1 cellular context compared by ENCODE assay signal in genomic region chr6:109252261-109253041, GRCh38.
A peak's percentile ranks its signal among the peaks of the same experiment; 100 is the strongest.
TF ChIP-seq lines count a peak whose summit lies in the region.

No MANE protein-coding gene starts in this region.

TF ChIP-seq in HepG2, 621 proteins besides CTCF, POLR2A, EP300 and RAD21 (continued from another document and continues in another):
- TF ChIP-seq ZBTB43 (CRISPR knock-in tag; conservative IDR thresholded peaks at IDR 0.05) (no peak), CEBPG (CRISPR knock-in tag; IDR thresholded peaks at IDR 0.05) (peak; percentile 26; the same call in 1 of the 2 replicates), ZSCAN30 (CRISPR knock-in tag; IDR thresholded peaks at IDR 0.05) (no peak), POLR2AphosphoS5 (IDR thresholded peaks at IDR 0.05; ENCODE audit: low read depth, low read length) (no peak), ZNF761 (CRISPR knock-in tag; conservative IDR thresholded peaks at IDR 0.05) (no peak), KDM5B (CRISPR knock-in tag; IDR thresholded peaks at IDR 0.05; ENCODE audit: borderline replicate concordance) (no peak), ZNF781 (CRISPR knock-in tag; IDR thresholded peaks at IDR 0.05; ENCODE audit: borderline replicate concordance, not compliant biosample characterization) (no peak), PHF21A (CRISPR knock-in tag; IDR thresholded peaks at IDR 0.05) (no peak), ZNF256 (CRISPR knock-in tag; conservative IDR thresholded peaks at IDR 0.05) (no peak), ATF2 (CRISPR knock-in tag; IDR thresholded peaks at IDR 0.05) (no peak), PPARG (CRISPR knock-in tag; conservative IDR thresholded peaks at IDR 0.05) (0 out of 2 replicates have a peak, but pooled peaks have one; percentile 46), ERF (CRISPR knock-in tag; IDR thresholded peaks at IDR 0.05) (no peak), ZNF607 (CRISPR knock-in tag; IDR thresholded peaks at IDR 0.05; ENCODE audit: borderline replicate concordance) (no peak), GABPB1 (CRISPR knock-in tag; IDR thresholded peaks at IDR 0.05) (no peak), SUZ12 (IDR thresholded peaks at IDR 0.05; ENCODE audit: low read depth, low read length) (no peak), HNF4A (CRISPR knock-in tag; IDR thresholded peaks at IDR 0.05) (no peak), ZNF670 (CRISPR knock-in tag; IDR thresholded peaks at IDR 0.05; ENCODE audit: borderline replicate concordance) (no peak), ZNF772 (CRISPR knock-in tag; IDR thresholded peaks at IDR 0.05) (no peak), ZNF691 (CRISPR knock-in tag; IDR thresholded peaks at IDR 0.05; ENCODE audit: borderline replicate concordance, low read depth) (no peak), KDM4B (CRISPR knock-in tag; IDR thresholded peaks at IDR 0.05) (no peak), REXO4 (CRISPR knock-in tag; IDR thresholded peaks at IDR 0.05; ENCODE audit: borderline replicate concordance) (no peak), JUND (CRISPR knock-in tag; IDR thresholded peaks at IDR 0.05) (no peak), ZNF75D (CRISPR knock-in tag; IDR thresholded peaks at IDR 0.05; ENCODE audit: borderline replicate concordance) (no peak), ZNF3 (CRISPR knock-in tag; IDR thresholded peaks at IDR 0.05) (no peak), SSRP1 (CRISPR knock-in tag; IDR thresholded peaks at IDR 0.05) (no peak), SCMH1 (CRISPR knock-in tag; IDR thresholded peaks at IDR 0.05; ENCODE audit: borderline replicate concordance) (no peak), AKNA (CRISPR knock-in tag; IDR thresholded peaks at IDR 0.05; ENCODE audit: borderline replicate concordance) (no peak), ZNF589 (CRISPR knock-in tag; conservative IDR thresholded peaks at IDR 0.05) (no peak), MAX (IDR thresholded peaks at IDR 0.05) (no peak), ZBTB33 (CRISPR knock-in tag; IDR thresholded peaks at IDR 0.05) (no peak), ZNF451 (CRISPR knock-in tag; IDR thresholded peaks at IDR 0.05) (no peak), ADNP (CRISPR knock-in tag; IDR thresholded peaks at IDR 0.05) (no peak), TBX3 (IDR thresholded peaks at IDR 0.05; ENCODE audit: borderline replicate concordance) (no peak), SMAD1 (CRISPR knock-in tag; IDR thresholded peaks at IDR 0.05; ENCODE audit: borderline replicate concordance, low read depth) (no peak), ZNF816 (CRISPR knock-in tag; IDR thresholded peaks at IDR 0.05; ENCODE audit: borderline replicate concordance) (no peak), HDAC1 (CRISPR knock-in tag; IDR thresholded peaks at IDR 0.05) (no peak), TFAP4 (IDR thresholded peaks at IDR 0.05; ENCODE audit: borderline replicate concordance, low read depth) (0 out of 2 replicates have a peak, but pooled peaks have one; percentile 28), KDM5A (IDR thresholded peaks at IDR 0.05; ENCODE audit: borderline replicate concordance, low read length) (no peak), RBFOX2 (IDR thresholded peaks at IDR 0.05; ENCODE audit: low read depth, low read length) (0 out of 2 replicates have a peak, but pooled peaks have one; percentile 21), HNRNPL (IDR thresholded peaks at IDR 0.05; ENCODE audit: low read depth, low read length) (no peak), ZNF460 (CRISPR knock-in tag; IDR thresholded peaks at IDR 0.05; ENCODE audit: borderline replicate concordance) (no peak), ZNF496 (CRISPR knock-in tag; IDR thresholded peaks at IDR 0.05; ENCODE audit: insufficient replicate concordance) (no peak), AHR (CRISPR knock-in tag; IDR thresholded peaks at IDR 0.05) (no peak), ZNF546 (CRISPR knock-in tag; conservative IDR thresholded peaks at IDR 0.05) (no peak), ZNF704 (CRISPR knock-in tag; IDR thresholded peaks at IDR 0.05; ENCODE audit: borderline replicate concordance) (no peak), HNRNPUL1 (IDR thresholded peaks at IDR 0.05; ENCODE audit: low read depth, low read length) (no peak), YEATS2 (CRISPR knock-in tag; IDR thresholded peaks at IDR 0.05; ENCODE audit: borderline replicate concordance) (no peak), MIXL1 (CRISPR knock-in tag; IDR thresholded peaks at IDR 0.05) (0 out of 2 replicates have a peak, but pooled peaks have one; percentile 19), ZNF430 (CRISPR knock-in tag; IDR thresholded peaks at IDR 0.05) (no peak), ZNF224 (CRISPR knock-in tag; IDR thresholded peaks at IDR 0.05) (no peak), CREB1 (IDR thresholded peaks at IDR 0.05) (no peak), CREB1 (CRISPR knock-in tag; IDR thresholded peaks at IDR 0.05) (no peak), ARID4A (CRISPR knock-in tag; IDR thresholded peaks at IDR 0.05; ENCODE audit: borderline replicate concordance) (no peak), TEAD3 (CRISPR knock-in tag; optimal IDR thresholded peaks at IDR 0.05; ENCODE audit: borderline replicate concordance) (peak; percentile 34)
